In the genomic region with DNA sequence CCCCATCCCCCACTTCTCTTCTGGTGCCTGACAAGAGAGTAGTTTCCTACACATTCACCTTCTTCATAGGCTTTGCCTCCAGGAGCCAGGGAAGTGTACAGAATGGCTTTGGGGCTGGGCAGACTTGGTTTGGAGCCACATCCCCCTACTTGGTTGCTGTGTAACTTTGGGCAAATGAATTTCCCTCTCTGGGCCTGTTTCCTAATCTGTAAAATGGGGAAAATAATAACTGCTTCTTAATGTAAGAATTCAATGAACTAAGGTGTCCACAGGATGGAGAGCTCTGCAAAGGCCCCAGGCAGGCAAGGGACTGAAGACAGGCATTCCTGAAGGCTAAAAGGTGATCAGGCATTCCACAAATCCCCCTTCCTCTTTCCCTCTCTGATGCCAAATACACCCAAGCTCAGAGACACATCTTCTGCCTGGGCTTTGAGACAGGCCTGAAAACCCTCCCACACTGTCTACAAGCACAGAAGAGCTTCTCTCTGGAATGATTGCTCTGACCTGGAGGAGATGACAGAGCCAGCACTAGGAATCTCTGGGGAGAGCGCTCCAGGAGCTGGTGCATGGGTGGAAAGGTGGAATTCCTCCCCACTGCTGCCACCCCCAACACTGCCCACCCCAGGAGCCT, we compare ENCODE assay signal across 1 cellular context.
TF ChIP-seq lines count a peak whose summit lies in the region.

No MANE protein-coding gene starts in this region.

TF ChIP-seq in SK-N-SH, 30 proteins besides CTCF, POLR2A, EP300 and RAD21:
- TF ChIP-seq FOXM1 (IDR thresholded peaks at IDR 0.05; ENCODE audit: low read depth) = no peak
- no peak for TF ChIP-seq NRF1 (IDR thresholded peaks at IDR 0.05; ENCODE audit: low read depth, low read length)
- TF ChIP-seq, protein P1, sequence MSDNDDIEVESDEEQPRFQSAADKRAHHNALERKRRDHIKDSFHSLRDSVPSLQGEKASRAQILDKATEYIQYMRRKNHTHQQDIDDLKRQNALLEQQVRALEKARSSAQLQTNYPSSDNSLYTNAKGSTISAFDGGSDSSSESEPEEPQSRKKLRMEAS (IDR thresholded peaks at IDR 0.05; ENCODE audit: low read depth) = no peak
- no peak for TF ChIP-seq YY1 (IDR thresholded peaks at IDR 0.05; ENCODE audit: low read depth)
- no peak for TF ChIP-seq MEF2A (IDR thresholded peaks at IDR 0.05; ENCODE audit: borderline replicate concordance, low read depth)
- TF ChIP-seq, protein P2, sequence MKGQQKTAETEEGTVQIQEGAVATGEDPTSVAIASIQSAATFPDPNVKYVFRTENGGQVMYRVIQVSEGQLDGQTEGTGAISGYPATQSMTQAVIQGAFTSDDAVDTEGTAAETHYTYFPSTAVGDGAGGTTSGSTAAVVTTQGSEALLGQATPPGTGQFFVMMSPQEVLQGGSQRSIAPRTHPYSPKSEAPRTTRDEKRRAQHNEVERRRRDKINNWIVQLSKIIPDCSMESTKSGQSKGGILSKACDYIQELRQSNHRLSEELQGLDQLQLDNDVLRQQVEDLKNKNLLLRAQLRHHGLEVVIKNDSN (IDR thresholded peaks at IDR 0.05; ENCODE audit: borderline replicate concordance, low read depth) = no peak
- TF ChIP-seq GATA2 (CRISPR knock-in tag; IDR thresholded peaks at IDR 0.05) = no peak
- no peak for TF ChIP-seq RFX5 (IDR thresholded peaks at IDR 0.05; ENCODE audit: low read length)
- no peak for TF ChIP-seq TEAD4 (IDR thresholded peaks at IDR 0.05; ENCODE audit: borderline replicate concordance, insufficient read depth)
- no peak for TF ChIP-seq MXI1 (IDR thresholded peaks at IDR 0.05; ENCODE audit: low read depth, low read length)
- no peak for TF ChIP-seq SMC3 (IDR thresholded peaks at IDR 0.05; ENCODE audit: low read depth, low read length)
- TF ChIP-seq, protein P3, sequence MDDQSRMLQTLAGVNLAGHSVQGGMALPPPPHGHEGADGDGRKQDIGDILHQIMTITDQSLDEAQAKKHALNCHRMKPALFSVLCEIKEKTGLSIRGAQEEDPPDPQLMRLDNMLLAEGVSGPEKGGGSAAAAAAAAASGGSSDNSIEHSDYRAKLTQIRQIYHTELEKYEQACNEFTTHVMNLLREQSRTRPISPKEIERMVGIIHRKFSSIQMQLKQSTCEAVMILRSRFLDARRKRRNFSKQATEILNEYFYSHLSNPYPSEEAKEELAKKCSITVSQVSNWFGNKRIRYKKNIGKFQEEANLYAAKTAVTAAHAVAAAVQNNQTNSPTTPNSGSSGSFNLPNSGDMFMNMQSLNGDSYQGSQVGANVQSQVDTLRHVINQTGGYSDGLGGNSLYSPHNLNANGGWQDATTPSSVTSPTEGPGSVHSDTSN (IDR thresholded peaks at IDR 0.05) = no peak
- TF ChIP-seq JUND (IDR thresholded peaks at IDR 0.05) = no peak
- TF ChIP-seq, protein P4, sequence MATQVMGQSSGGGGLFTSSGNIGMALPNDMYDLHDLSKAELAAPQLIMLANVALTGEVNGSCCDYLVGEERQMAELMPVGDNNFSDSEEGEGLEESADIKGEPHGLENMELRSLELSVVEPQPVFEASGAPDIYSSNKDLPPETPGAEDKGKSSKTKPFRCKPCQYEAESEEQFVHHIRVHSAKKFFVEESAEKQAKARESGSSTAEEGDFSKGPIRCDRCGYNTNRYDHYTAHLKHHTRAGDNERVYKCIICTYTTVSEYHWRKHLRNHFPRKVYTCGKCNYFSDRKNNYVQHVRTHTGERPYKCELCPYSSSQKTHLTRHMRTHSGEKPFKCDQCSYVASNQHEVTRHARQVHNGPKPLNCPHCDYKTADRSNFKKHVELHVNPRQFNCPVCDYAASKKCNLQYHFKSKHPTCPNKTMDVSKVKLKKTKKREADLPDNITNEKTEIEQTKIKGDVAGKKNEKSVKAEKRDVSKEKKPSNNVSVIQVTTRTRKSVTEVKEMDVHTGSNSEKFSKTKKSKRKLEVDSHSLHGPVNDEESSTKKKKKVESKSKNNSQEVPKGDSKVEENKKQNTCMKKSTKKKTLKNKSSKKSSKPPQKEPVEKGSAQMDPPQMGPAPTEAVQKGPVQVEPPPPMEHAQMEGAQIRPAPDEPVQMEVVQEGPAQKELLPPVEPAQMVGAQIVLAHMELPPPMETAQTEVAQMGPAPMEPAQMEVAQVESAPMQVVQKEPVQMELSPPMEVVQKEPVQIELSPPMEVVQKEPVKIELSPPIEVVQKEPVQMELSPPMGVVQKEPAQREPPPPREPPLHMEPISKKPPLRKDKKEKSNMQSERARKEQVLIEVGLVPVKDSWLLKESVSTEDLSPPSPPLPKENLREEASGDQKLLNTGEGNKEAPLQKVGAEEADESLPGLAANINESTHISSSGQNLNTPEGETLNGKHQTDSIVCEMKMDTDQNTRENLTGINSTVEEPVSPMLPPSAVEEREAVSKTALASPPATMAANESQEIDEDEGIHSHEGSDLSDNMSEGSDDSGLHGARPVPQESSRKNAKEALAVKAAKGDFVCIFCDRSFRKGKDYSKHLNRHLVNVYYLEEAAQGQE (IDR thresholded peaks at IDR 0.05; ENCODE audit: low read depth, low read length) = no peak
- TF ChIP-seq NFIC (IDR thresholded peaks at IDR 0.05; ENCODE audit: borderline replicate concordance) = no peak
- TF ChIP-seq SIN3A (IDR thresholded peaks at IDR 0.05; ENCODE audit: borderline replicate concordance, low read depth, low read length) = no peak
- TF ChIP-seq ELF1 (IDR thresholded peaks at IDR 0.05) = no peak
- TF ChIP-seq TAF1 (IDR thresholded peaks at IDR 0.05; ENCODE audit: borderline replicate concordance, low read depth, low read length) = no peak
- TF ChIP-seq, protein P5, sequence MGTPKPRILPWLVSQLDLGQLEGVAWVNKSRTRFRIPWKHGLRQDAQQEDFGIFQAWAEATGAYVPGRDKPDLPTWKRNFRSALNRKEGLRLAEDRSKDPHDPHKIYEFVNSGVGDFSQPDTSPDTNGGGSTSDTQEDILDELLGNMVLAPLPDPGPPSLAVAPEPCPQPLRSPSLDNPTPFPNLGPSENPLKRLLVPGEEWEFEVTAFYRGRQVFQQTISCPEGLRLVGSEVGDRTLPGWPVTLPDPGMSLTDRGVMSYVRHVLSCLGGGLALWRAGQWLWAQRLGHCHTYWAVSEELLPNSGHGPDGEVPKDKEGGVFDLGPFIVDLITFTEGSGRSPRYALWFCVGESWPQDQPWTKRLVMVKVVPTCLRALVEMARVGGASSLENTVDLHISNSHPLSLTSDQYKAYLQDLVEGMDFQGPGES (IDR thresholded peaks at IDR 0.05; ENCODE audit: low read depth, low read length) = no peak
- TF ChIP-seq GABPA (IDR thresholded peaks at IDR 0.05; ENCODE audit: low read depth) = no peak
